ENCODE assay signal across 8 cellular contexts in genomic region chr1:244918422-244919319, GRCh38. TPM values are rescaled to one million over a fixed set of nuclear protein-coding genes. Genes with fewer than 3 reads are reported as not detected.
A peak's percentile ranks its signal among the peaks of the same experiment; 100 is the strongest.
DNase-seq lines count a peak whose midpoint lies in the region; ATAC-seq and TF ChIP-seq lines count a peak whose summit lies in the region.

No MANE protein-coding gene starts in this region.

- peak overlapping the region; percentile 86 for H2AFZ ChIP-seq in GM23248
- H2AFZ ChIP-seq in mammary epithelial cell (ENCODE audit: low read depth, low read length), result peak overlapping the region; percentile 79

- dilution Hi-C loops in mammary epithelial cell (cut with HindIII; ENCODE audit: low sequenced_read_pairs), result no loop called here

- POLR2A ChIA-PET in activated B cell treated with CpG ODN at 0.5 μM for 24 hours (lab: Charles Lee) (interaction anchor here (0.6 to 2.9 kb wide), 9 partner anchors 12 to 87 kb away, joined by 3 to 19 read pairs (median 5); partner anchors contain the start of gene HNRNPU), RWPE1 (lab: Yijun Ruan, JAX; ENCODE audit: low non-redundant PET) (no interaction called here)

- CTCF ChIA-PET in activated B cell treated with CpG ODN at 0.5 μM for 24 hours (lab: Charles Lee), result interaction anchor here (1.2 to 1.7 kb wide), 2 partner anchors 22 to 124 kb away, joined by 3 to 9 read pairs; no protein-coding TSS in a partner anchor
- CTCF ChIA-PET in mammary epithelial cell (lab: Charles Lee; ENCODE audit: low non-redundant PET), result no interaction called here
- CTCF ChIA-PET in RWPE1 (lab: Yijun Ruan, JAX), result no interaction called here

- H3K27ac Mint-ChIP-seq in activated B cell treated with CpG ODN at 0.5 μM for 24 hours, result peak overlapping the region; percentile 66

- WGBS in GM23248 (ENCODE audit: low coverage in 1 of 2, low lambda C conversion rate in 2 of 2, missing lambda C conversion rate in 2 of 2), 2 experiments, result 6% methylated on average over 41 to 43 of the region's 62 CpGs
- 14% methylated on average over 9 of the region's 62 CpGs for WGBS in mammary epithelial cell (ENCODE audit: low coverage, missing lambda C conversion rate)

- peak overlapping the region; percentile 89 for H3K4me3 Mint-ChIP-seq in activated B cell treated with CpG ODN at 0.5 μM for 24 hours

- H3K4me1 ChIP-seq in GM23248 (ENCODE audit: insufficient read depth) (0 out of 2 replicates have a peak, but pooled peaks cover 8% of the 10 kb centered on the region), mammary epithelial cell (ENCODE audit: insufficient read depth, low read length) (no peaks in the 10 kb centered on the region)

- H3K4me3 ChIP-seq in GM23248 (peak overlapping the region; percentile 76), mammary epithelial cell (replicated peaks in 1 of 3; ENCODE audit: insufficient read depth in 1 of 3, low read depth in 2 of 3, low read length in 3 of 3) (peak overlapping the region; percentile 37 to 60 (median 41)), kidney epithelial cell (ENCODE audit: low read depth, low read length) (peak overlapping the region; percentile 44)

- no peaks in the 10 kb centered on the region for H3K36me3 Mint-ChIP-seq in activated B cell treated with CpG ODN at 0.5 μM for 24 hours (ENCODE audit: low read depth)

- in situ Hi-C loops in GM23248 (cut with MboI), result no loop called here
- in situ Hi-C loops in mammary epithelial cell (cut with MboI; ENCODE audit: low sequenced_read_pairs in 2 of 2), result no loop called here

- no peaks in the 10 kb centered on the region for H3K9me2 ChIP-seq in GM23248 (ENCODE audit: insufficient read depth)

- H3K9me3 ChIP-seq in GM23248 (ENCODE audit: low read depth) (no peaks in the 10 kb centered on the region), mammary epithelial cell (replicated peaks; ENCODE audit: insufficient read depth, low read length) (no peaks in the 10 kb centered on the region)

- peak; percentile 4 for DNase-seq in DMS79 (lab: John Stamatoyannopoulos, UW)
- peak; percentile 59 for DNase-seq in GM23248
- peak; percentile 58 for DNase-seq in NAMALWA (ENCODE audit: low spot score)
- peak; percentile 61 for DNase-seq in activated B cell treated with CpG ODN at 0.5 μM for 24 hours
- peak; percentile 12 for DNase-seq in mammary epithelial cell
- DNase-seq in kidney epithelial cell (ENCODE audit: low read depth), result no peak
- peak in 3 of 4 experiments; percentile 20 to 46 (median 41) for DNase-seq in stimulated activated CD4-positive, alpha-beta T cell treated with anti-CD3 and anti-CD28 coated beads, Interleukin-1b, Interleukin-23, amount 100 ng/mL, for 24 hours (ENCODE audit: low read depth in 4 of 4, low spot score in 1 of 4)
- DNase-seq in RWPE1 (ENCODE audit: low spot score), result no peak

- no TSS peak for BruUV-seq in mammary epithelial cell (replicated peaks; lab: Mats Ljungman, UMichigan)

- intact Hi-C loops in activated B cell treated with CpG ODN at 0.5 μM for 24 hours (cut with micrococcal nuclease) (loop anchor here (1.0 to 5.0 kb wide), 4 partner anchors 52 to 124 kb away; partner anchors contain the start of gene HNRNPU), mammary epithelial cell (cut with micrococcal nuclease) (no loop called here)

- H3K27ac ChIP-seq in GM23248 (no peak overlapping the region), mammary epithelial cell (ENCODE audit: insufficient read depth, low read depth, low read length) (no peak overlapping the region), RWPE1 (no peak overlapping the region)

- ATAC-seq in activated B cell treated with CpG ODN at 0.5 μM for 24 hours (ENCODE audit: low read depth), result peak; percentile 83

- H3K9me3 Mint-ChIP-seq in activated B cell treated with CpG ODN at 0.5 μM for 24 hours, result no peaks in the 10 kb centered on the region

- no peaks in the 10 kb centered on the region for H3K27me3 Mint-ChIP-seq in activated B cell treated with CpG ODN at 0.5 μM for 24 hours

- H3K9ac ChIP-seq in GM23248, result peak overlapping the region; percentile 47
- no peak overlapping the region for H3K9ac ChIP-seq in mammary epithelial cell (ENCODE audit: insufficient read depth, low read length)

- H4K20me1 ChIP-seq in GM23248 (ENCODE audit: insufficient read depth) (no peaks in the 10 kb centered on the region), mammary epithelial cell (ENCODE audit: insufficient read depth, low read length) (no peaks in the 10 kb centered on the region)

- H3K4me2 ChIP-seq in GM23248 (ENCODE audit: unreplicated experiment), result peak overlapping the region; percentile 91
- H3K4me2 ChIP-seq in mammary epithelial cell (ENCODE audit: insufficient read depth, low read depth, low read length), result peak overlapping the region; percentile 96

- H3K36me3 ChIP-seq in GM23248 (ENCODE audit: low read depth), result no peaks in the 10 kb centered on the region
- H3K36me3 ChIP-seq in mammary epithelial cell (ENCODE audit: insufficient read depth, low read length), result no peaks in the 10 kb centered on the region
- H3K36me3 ChIP-seq in kidney epithelial cell (ENCODE audit: control insufficient read depth, insufficient read depth, low read length), result no peaks in the 10 kb centered on the region

- H3K27me3 ChIP-seq in GM23248 (replicated peaks; ENCODE audit: insufficient read depth) (no peaks in the 10 kb centered on the region), mammary epithelial cell (ENCODE audit: insufficient read depth, low read length) (peaks cover 6% of the 10 kb centered on the region), kidney epithelial cell (ENCODE audit: control insufficient read depth, insufficient read depth, low read length) (no peaks in the 10 kb centered on the region)

- peaks cover 26% of the 10 kb centered on the region for H3K4me1 Mint-ChIP-seq in activated B cell treated with CpG ODN at 0.5 μM for 24 hours

- H3F3A ChIP-seq in GM23248 (ENCODE audit: insufficient read depth), result no peaks in the 10 kb centered on the region

- H3K79me2 ChIP-seq in GM23248 (ENCODE audit: insufficient read depth) (no peaks in the 10 kb centered on the region), mammary epithelial cell (ENCODE audit: insufficient read depth, low read length) (no peaks in the 10 kb centered on the region)

- TF ChIP-seq CTCF in activated B cell treated with CpG ODN at 0.5 μM for 24 hours (IDR thresholded peaks at IDR 0.05), result no peak
- no peak for TF ChIP-seq CTCF in mammary epithelial cell (conservative IDR thresholded peaks at IDR 0.05 in 1 of 2, IDR thresholded peaks at IDR 0.05 in 1 of 2; ENCODE audit: extremely low read depth in 1 of 2, insufficient read depth in 1 of 2, low read depth in 1 of 2, low read length in 2 of 2)
- no peak for TF ChIP-seq CTCF in kidney epithelial cell (IDR thresholded peaks at IDR 0.05; ENCODE audit: insufficient read depth, low read length, poor library complexity, severe bottlenecking)
- TF ChIP-seq CTCF in RWPE1 (conservative IDR thresholded peaks at IDR 0.05; ENCODE audit: low read depth), result no peak

RNA-seq across cellular contexts. Expression of gene HNRNPU, which starts 54.3 kb away (rescaled TPM):
- total RNA-seq in GM23248 (2014; rRNA removed; shearing (Covaris generic)), result 226 and 227 TPM in 2 replicates
- 166 and 173 TPM in 2 replicates for polyA plus RNA-seq in GM23248 (2016; fragmentation: Nextera tagmentation; extraction: Ambion mirVana)
- 424 and 428 TPM in 2 replicates for total RNA-seq in activated B cell treated with CpG ODN at 0.5 μM for 24 hours
- 100 to 1,000 TPM; 167 to 292 TPM for total RNA-seq in mammary epithelial cell
- 126 TPM for polyA plus RNA-seq in mammary epithelial cell
- 322 TPM for polyA minus RNA-seq in mammary epithelial cell
- total RNA-seq in kidney epithelial cell, result 271 and 358 TPM in 2 replicates

Comparison
In these comparisons a context has a peak if more than half of its experiments do, and no peak if none do; other contexts are left out.
1. DNase-seq: peak in DMS79 (single experiment), GM23248 (single experiment), NAMALWA (single experiment), activated B cell treated with CpG ODN at 0.5 μM for 24 hours (single experiment), mammary epithelial cell (single experiment) and stimulated activated CD4-positive, alpha-beta T cell treated with anti-CD3 and anti-CD28 coated beads, Interleukin-1b, Interleukin-23, amount 100 ng/mL, for 24 hours (3 of 4); none in kidney epithelial cell (single experiment) and RWPE1 (single experiment).
2. Peak in every context shown above with its lines, with median percentiles within 50 percentile points of each other: H3K4me3 ChIP-seq.